19 cellular contexts compared by ENCODE assay signal in genomic region chr19:34319785-34320184, GRCh38. TPM values are rescaled to one million over a fixed set of nuclear protein-coding genes. Genes with fewer than 3 reads are reported as not detected.
DNase-seq lines count a peak whose midpoint lies in the region; ATAC-seq and TF ChIP-seq lines count a peak whose summit lies in the region.
"Had no signal": no experiment of that assay in that cellular context is flagged by ENCODE, and none has a peak within 500 bp of the region (broad histone marks: within the 10 kb centered on the region; RNA-seq: fewer than 3 reads in every experiment).

No MANE protein-coding gene starts in this region.

- no peaks in the 10 kb centered on the region for H4K20me1 ChIP-seq in GM23248 (ENCODE audit: insufficient read depth)

- H3K27ac ChIP-seq in naive thymus-derived CD4-positive, alpha-beta T cell (ENCODE audit: low read depth, low read length) = no peak overlapping the region
- H3K27ac ChIP-seq in tibial artery (peak overlapping the region; percentile 15 to 39), GM23248 (no peak overlapping the region)

- no peak overlapping the region for H3K4me3 ChIP-seq in naive thymus-derived CD4-positive, alpha-beta T cell (ENCODE audit: low read length)
- H3K4me3 ChIP-seq in tibial artery = no peak overlapping the region
- no peak overlapping the region for H3K4me3 ChIP-seq in GM23248
- H3K4me3 ChIP-seq: HAP-1, testis had no signal

- no peak for DNase-seq in activated CD4-positive, alpha-beta T cell treated with anti-CD3 and anti-CD28 coated beads, Interleukin-2, amount 10 ng/mL, durations not matched to agents 7 days and 5 days
- no peak for DNase-seq in activated CD4-positive, alpha-beta T cell treated with anti-CD3 and anti-CD28 coated beads, Interleukin-2, amount 50 U/mL, for 4 hours
- DNase-seq in dermis blood vessel endothelial cell (peak; percentile 97), tibial artery (peak in 1 of 2 donors; percentile 26), GM23248 (no peak), pons (ENCODE audit: low spot score) (no peak)
- no peak for DNase-seq in naive thymus-derived CD4-positive, alpha-beta T cell
- no peak for DNase-seq in central memory CD4-positive, alpha-beta T cell
- DNase-seq: 8988T; activated CD8-positive, alpha-beta T cell treated with anti-CD3 and anti-CD28 coated beads for 36 hours; activated effector memory CD4-positive, alpha-beta T cell treated with Interleukin-2 at 50 U/mL for 16 hours; CD8-positive, alpha-beta memory T cell; kidney; NCI-H1048; NCI-H446; testis had no signal

- no peaks in the 10 kb centered on the region for H3K27me3 Mint-ChIP-seq in activated CD4-positive, alpha-beta T cell treated with anti-CD3 and anti-CD28 coated beads, Interleukin-2, amount 10 ng/mL, durations not matched to agents 7 days and 5 days
- no peaks in the 10 kb centered on the region for H3K27me3 Mint-ChIP-seq in naive thymus-derived CD4-positive, alpha-beta T cell
- H3K27me3 Mint-ChIP-seq: activated CD8-positive, alpha-beta T cell treated with anti-CD3 and anti-CD28 coated beads for 36 hours; natural killer cell treated with Interleukin-12 subunit alpha and Interleukin-12 subunit beta and Interleukin-15 and Interleukin-18, amount 100 ng/mL, for 72 hours had no signal

- H3K36me3 Mint-ChIP-seq in activated CD4-positive, alpha-beta T cell treated with anti-CD3 and anti-CD28 coated beads, Interleukin-2, amount 10 ng/mL, durations not matched to agents 7 days and 5 days (ENCODE audit: low read depth) = peaks cover 18% of the 10 kb centered on the region
- H3K36me3 Mint-ChIP-seq in naive thymus-derived CD4-positive, alpha-beta T cell = peaks cover 6 to 31% (median 14%) of the 10 kb centered on the region in 5 donors

- no peaks in the 10 kb centered on the region for H3K9me3 Mint-ChIP-seq in activated CD4-positive, alpha-beta T cell treated with anti-CD3 and anti-CD28 coated beads, Interleukin-2, amount 10 ng/mL, durations not matched to agents 7 days and 5 days
- no peaks in the 10 kb centered on the region for H3K9me3 Mint-ChIP-seq in naive thymus-derived CD4-positive, alpha-beta T cell
- H3K9me3 Mint-ChIP-seq: activated CD8-positive, alpha-beta T cell treated with anti-CD3 and anti-CD28 coated beads for 36 hours; CD8-positive, alpha-beta memory T cell; natural killer cell treated with Interleukin-12 subunit alpha and Interleukin-12 subunit beta and Interleukin-15 and Interleukin-18, amount 100 ng/mL, for 72 hours had no signal

- no peaks in the 10 kb centered on the region for H3K9me2 ChIP-seq in GM23248 (ENCODE audit: insufficient read depth)

- 95 to 98% methylated on average over 11 of the region's 11 CpGs for WGBS in GM23248 (ENCODE audit: low coverage in 1 of 2, low lambda C conversion rate in 2 of 2, missing lambda C conversion rate in 2 of 2), 2 experiments

- no peak overlapping the region for H3K4me3 Mint-ChIP-seq in activated CD4-positive, alpha-beta T cell treated with anti-CD3 and anti-CD28 coated beads, Interleukin-2, amount 10 ng/mL, durations not matched to agents 7 days and 5 days
- H3K4me3 Mint-ChIP-seq in naive thymus-derived CD4-positive, alpha-beta T cell = peak overlapping the region in 1 of 10 donors; percentile 73
- H3K4me3 Mint-ChIP-seq: activated CD8-positive, alpha-beta T cell treated with anti-CD3 and anti-CD28 coated beads for 36 hours; CD8-positive, alpha-beta memory T cell; natural killer cell treated with Interleukin-12 subunit alpha and Interleukin-12 subunit beta and Interleukin-15 and Interleukin-18, amount 100 ng/mL, for 72 hours had no signal

- peak overlapping the region; percentile 75 for H3K27ac Mint-ChIP-seq in activated CD4-positive, alpha-beta T cell treated with anti-CD3 and anti-CD28 coated beads, Interleukin-2, amount 10 ng/mL, durations not matched to agents 7 days and 5 days
- peak overlapping the region in 7 of 9 donors; percentile 59 to 87 (median 71) for H3K27ac Mint-ChIP-seq in naive thymus-derived CD4-positive, alpha-beta T cell
- H3K27ac Mint-ChIP-seq: activated CD8-positive, alpha-beta T cell treated with anti-CD3 and anti-CD28 coated beads for 36 hours; natural killer cell treated with Interleukin-12 subunit alpha and Interleukin-12 subunit beta and Interleukin-15 and Interleukin-18, amount 100 ng/mL, for 72 hours had no signal

- H3K36me3 ChIP-seq in naive thymus-derived CD4-positive, alpha-beta T cell (ENCODE audit: control insufficient read depth in 2 of 3, insufficient read depth in 3 of 3, low read length in 3 of 3) = peaks cover 0 to 34% (median 0%) of the 10 kb centered on the region in 3 experiments
- peaks cover 19 to 33% (median 32%) of the 10 kb centered on the region in 3 donors for H3K36me3 ChIP-seq in tibial artery
- no peaks in the 10 kb centered on the region for H3K36me3 ChIP-seq in GM23248 (ENCODE audit: low read depth)
- H3K36me3 ChIP-seq: HAP-1 had no signal

- CTCF ChIA-PET in activated CD4-positive, alpha-beta T cell treated with anti-CD3 and anti-CD28 coated beads, Interleukin-2, amount 10 ng/mL, durations not matched to agents 7 days and 5 days (lab: Charles Lee) = interaction anchor here (1.2 kb wide), 1 partner anchor 16 kb away, joined by 3 read pairs; no protein-coding TSS in a partner anchor
- CTCF ChIA-PET in naive thymus-derived CD4-positive, alpha-beta T cell (lab: Charles Lee) = no interaction called here

- in situ Hi-C loops in GM23248 (cut with MboI) = no loop called here

- POLR2A ChIA-PET in activated CD4-positive, alpha-beta T cell treated with anti-CD3 and anti-CD28 coated beads, Interleukin-2, amount 10 ng/mL, durations not matched to agents 7 days and 5 days (lab: Charles Lee) = no interaction called here
- POLR2A ChIA-PET in naive thymus-derived CD4-positive, alpha-beta T cell (lab: Charles Lee) = interaction anchor here (2.0 kb wide), 1 partner anchor 51 kb away, joined by 11 read pairs; no protein-coding TSS in a partner anchor

- H3F3A ChIP-seq in GM23248 (ENCODE audit: insufficient read depth) = peaks cover 30% of the 10 kb centered on the region

- H2AFZ ChIP-seq in GM23248 = no peak overlapping the region

- H3K9me3 ChIP-seq in naive thymus-derived CD4-positive, alpha-beta T cell (ENCODE audit: control insufficient read depth in 2 of 3, low read length in 3 of 3) = no peaks in the 10 kb centered on the region
- no peaks in the 10 kb centered on the region for H3K9me3 ChIP-seq in tibial artery
- H3K9me3 ChIP-seq in GM23248 (ENCODE audit: low read depth) = no peaks in the 10 kb centered on the region
- H3K9me3 ChIP-seq: HAP-1, testis had no signal

- H3K79me2 ChIP-seq in GM23248 (ENCODE audit: insufficient read depth) = peaks cover 35% of the 10 kb centered on the region

- H3K4me1 ChIP-seq in naive thymus-derived CD4-positive, alpha-beta T cell (ENCODE audit: control insufficient read depth in 2 of 2, insufficient read depth in 2 of 2, low read length in 2 of 2) = peaks cover 3 to 26% of the 10 kb centered on the region in 2 donors
- H3K4me1 ChIP-seq in tibial artery (peaks cover 0 to 45% (median 25%) of the 10 kb centered on the region in 4 donors), GM23248 (ENCODE audit: insufficient read depth) (peaks cover 32% of the 10 kb centered on the region)
- H3K4me1 ChIP-seq: HAP-1 had no signal

- peaks cover 36% of the 10 kb centered on the region for H3K4me1 Mint-ChIP-seq in activated CD4-positive, alpha-beta T cell treated with anti-CD3 and anti-CD28 coated beads, Interleukin-2, amount 10 ng/mL, durations not matched to agents 7 days and 5 days
- peaks cover 13 to 65% (median 48%) of the 10 kb centered on the region in 7 donors for H3K4me1 Mint-ChIP-seq in naive thymus-derived CD4-positive, alpha-beta T cell

- no peaks in the 10 kb centered on the region for H3K27me3 ChIP-seq in naive thymus-derived CD4-positive, alpha-beta T cell (ENCODE audit: control insufficient read depth in 2 of 2, insufficient read depth in 2 of 2, low read length in 2 of 2)
- no peaks in the 10 kb centered on the region for H3K27me3 ChIP-seq in tibial artery
- no peaks in the 10 kb centered on the region for H3K27me3 ChIP-seq in GM23248 (replicated peaks; ENCODE audit: insufficient read depth)
- H3K27me3 ChIP-seq: testis had no signal

- no peak overlapping the region for H3K4me2 ChIP-seq in GM23248 (ENCODE audit: unreplicated experiment)

- no peak for TF ChIP-seq CTCF in tibial artery (IDR thresholded peaks at IDR 0.05)

- ATAC-seq in naive thymus-derived CD4-positive, alpha-beta T cell = no peak
- ATAC-seq: activated CD8-positive, alpha-beta T cell treated with anti-CD3 and anti-CD28 coated beads for 36 hours; natural killer cell treated with Interleukin-12 subunit alpha and Interleukin-12 subunit beta and Interleukin-15 and Interleukin-18, amount 100 ng/mL, for 72 hours; PC-3 had no signal

- intact Hi-C loops in naive thymus-derived CD4-positive, alpha-beta T cell (cut with micrococcal nuclease) = no loop called here
- intact Hi-C loops in tibial artery (cut with DNase I; ENCODE audit: low total_unique reads) = no loop called here

- H3K9ac ChIP-seq in GM23248 = no peak overlapping the region

RNA-seq across cellular contexts. Expression of gene GPI, which starts 45.2 kb away (rescaled TPM):
- total RNA-seq in activated CD4-positive, alpha-beta T cell treated with anti-CD3 and anti-CD28 coated beads, Interleukin-2, amount 10 ng/mL, durations not matched to agents 7 days and 5 days = 100 to 1,000 TPM; 404 to 442 TPM
- 128 and 344 TPM in 2 replicates for total RNA-seq in dermis blood vessel endothelial cell
- 100 to 1,000 TPM in 3 of 5 experiments, 10 to 100 TPM in 2; 96.5 to 750 (median 104) TPM for total RNA-seq in naive thymus-derived CD4-positive, alpha-beta T cell
- polyA plus RNA-seq in naive thymus-derived CD4-positive, alpha-beta T cell = 100 to 1,000 TPM; 123 to 170 TPM
- 196 and 226 TPM in 2 replicates for total RNA-seq in GM23248 (2014; rRNA removed; shearing (Covaris generic))
- polyA plus RNA-seq in GM23248 (2016; fragmentation: Nextera tagmentation; extraction: Ambion mirVana) = 299 and 315 TPM in 2 replicates

Comparison
In these comparisons a context has a peak if more than half of its experiments do, and no peak if none do; other contexts are left out.
1. H3K27ac ChIP-seq: peak in tibial artery (2 of 2); none in naive thymus-derived CD4-positive, alpha-beta T cell (single experiment) and GM23248 (single experiment).